ENCODE assay signal across 35 cellular contexts in genomic region chr2:174046172-174046571, GRCh38.
"Had no signal": no experiment of that assay in that cellular context is flagged by ENCODE, and none has a peak within 500 bp of the region (broad histone marks: within the 10 kb centered on the region; RNA-seq: fewer than 3 reads in every experiment).

No MANE protein-coding gene starts in this region.

- H3K9me3 ChIP-seq: MG63 had no signal

- H3K36me3 ChIP-seq: MG63 had no signal

- DNase-seq: Kasumi-1, MG63, MM.1S, MV-4-11, NCI-H1048, NCI-H1092, NCI-H1092 treated with DMSO at 0.1 percent for 48 hours, NCI-H1105, NCI-H1105 treated with DMSO at 0.1 percent for 48 hours, NCI-H1417, NCI-H1417 treated with DMSO at 0.1 percent for 48 hours, NCI-H1436, NCI-H1436 treated with DMSO at 0.1 percent for 48 hours, NCI-H146, NCI-H1694, NCI-H1694 treated with DMSO at 0.1 percent for 48 hours, NCI-H187, NCI-H187 treated with DMSO at 0.1 percent for 48 hours, NCI-H1930, NCI-H2029, NCI-H2029 treated with DMSO at 0.1 percent for 48 hours, NCI-H2081, NCI-H2081 treated with DMSO at 0.1 percent for 48 hours, NCI-H2107, NCI-H2171, NCI-H2171 treated with DMSO at 0.1 percent for 48 hours, NCI-H2227 treated with DMSO at 0.1 percent for 48 hours, NCI-H226, NCI-H345, NCI-H446, NCI-H446 treated with DMSO at 0.1 percent for 48 hours, NCI-H510A, NCI-H510A treated with DMSO at 0.1 percent for 48 hours, NCI-H524, NCI-H524 treated with DMSO at 0.1 percent for 48 hours had no signal

- H3K27me3 ChIP-seq: MG63 had no signal

- H3K4me3 ChIP-seq: MG63 had no signal
